In genomic region chrX:13151806-13152510, GRCh38 we compare ENCODE assay signal across 1 cellular context.
TF ChIP-seq lines count a peak whose summit lies in the region.

No MANE protein-coding gene starts in this region.

TF ChIP-seq in IMR-90, 13 proteins besides CTCF, POLR2A, EP300 and RAD21 (continued from another document):
- TF ChIP-seq RFX5 (IDR thresholded peaks at IDR 0.05; ENCODE audit: low read depth, low read length) (no peak), MXI1 (IDR thresholded peaks at IDR 0.05; ENCODE audit: borderline replicate concordance, low read depth, low read length) (no peak), MAZ (IDR thresholded peaks at IDR 0.05; ENCODE audit: borderline replicate concordance, low read depth, low read length) (no peak), CHD1 (IDR thresholded peaks at IDR 0.05; ENCODE audit: low read depth, low read length) (no peak), BHLHE40 (IDR thresholded peaks at IDR 0.05; ENCODE audit: low read depth, low read length) (no peak), SMC3 (IDR thresholded peaks at IDR 0.05; ENCODE audit: low read depth, low read length) (no peak), CEBPB (IDR thresholded peaks at IDR 0.05; ENCODE audit: low read depth, low read length) (no peak)
- TF ChIP-seq, protein P1, sequence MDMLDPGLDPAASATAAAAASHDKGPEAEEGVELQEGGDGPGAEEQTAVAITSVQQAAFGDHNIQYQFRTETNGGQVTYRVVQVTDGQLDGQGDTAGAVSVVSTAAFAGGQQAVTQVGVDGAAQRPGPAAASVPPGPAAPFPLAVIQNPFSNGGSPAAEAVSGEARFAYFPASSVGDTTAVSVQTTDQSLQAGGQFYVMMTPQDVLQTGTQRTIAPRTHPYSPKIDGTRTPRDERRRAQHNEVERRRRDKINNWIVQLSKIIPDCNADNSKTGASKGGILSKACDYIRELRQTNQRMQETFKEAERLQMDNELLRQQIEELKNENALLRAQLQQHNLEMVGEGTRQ (IDR thresholded peaks at IDR 0.05; ENCODE audit: low read depth, low read length), result no peak
